In the genomic region with DNA sequence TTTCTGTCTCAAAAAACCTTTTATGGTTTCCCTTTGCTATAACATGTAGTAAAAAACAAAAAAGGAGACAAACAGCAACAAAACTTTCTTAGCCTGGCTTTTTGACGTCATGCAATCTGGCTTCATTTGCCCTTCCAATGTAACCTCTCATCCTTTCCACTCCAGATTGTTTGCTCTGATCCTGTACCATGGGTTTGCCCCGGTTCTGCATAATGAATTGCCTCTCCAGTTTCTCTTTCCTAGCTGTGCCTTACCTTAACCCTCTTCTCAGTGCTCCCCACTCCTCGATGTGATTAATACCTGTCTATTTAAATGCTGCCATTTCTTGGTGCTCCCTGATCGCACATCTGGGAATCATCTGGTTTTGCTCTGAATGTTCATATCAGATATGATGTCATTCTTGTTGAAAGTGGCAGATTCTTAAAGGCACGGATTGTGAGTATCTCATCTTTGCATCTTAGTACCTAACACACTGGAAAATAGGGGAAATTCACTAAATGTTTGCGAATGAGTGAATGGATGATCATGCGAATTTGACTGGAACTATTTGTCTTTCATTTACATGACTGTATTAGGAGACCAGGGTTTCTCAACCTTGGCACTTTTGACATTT, we compare ENCODE assay signal across 15 cellular contexts.
"Had no signal": no experiment of that assay in that cellular context is flagged by ENCODE, and none has a peak within 500 bp of the region (broad histone marks: within the 10 kb centered on the region; RNA-seq: fewer than 3 reads in every experiment).

No MANE protein-coding gene starts in this region.

- H3K36me3 ChIP-seq: neural progenitor cell, right atrium auricular region, transverse colon, WERI-Rb-1 had no signal

- H3K27me3 ChIP-seq: neural progenitor cell, right atrium auricular region, transverse colon had no signal

- H3K27ac Mint-ChIP-seq: activated naive CD4-positive, alpha-beta T cell treated with anti-CD3 and anti-CD28 coated beads, Interleukin-2, amount 50 U/mL, for 72 hours; activated T-cell treated with anti-CD3 and anti-CD28 coated beads, Interleukin-2, amount 50 U/mL, for 72 hours; memory B cell; naive thymus-derived CD4-positive, alpha-beta T cell; neural progenitor cell; progenitor cell of endocrine pancreas had no signal

- H3K4me3 ChIP-seq: neural progenitor cell, right atrium auricular region, transverse colon had no signal

- H3K36me3 Mint-ChIP-seq: activated naive CD4-positive, alpha-beta T cell treated with anti-CD3 and anti-CD28 coated beads, Interleukin-2, amount 50 U/mL, for 72 hours; memory B cell; naive thymus-derived CD4-positive, alpha-beta T cell; neural progenitor cell had no signal

- DNase-seq: activated CD4-positive, alpha-beta T cell treated with anti-CD3 and anti-CD28 coated beads for 1 hour; activated gamma-delta T cell; activated T-cell treated with anti-CD3 and anti-CD28 coated beads, Interleukin-2, amount 50 U/mL, for 72 hours; amniotic stem cell; effector CD4-positive, alpha-beta T cell; naive thymus-derived CD4-positive, alpha-beta T cell; stimulated activated naive CD8-positive, alpha-beta T cell treated with anti-CD3 and anti-CD28 coated beads, Interleukin-15, Interleukin-2, amounts not matched to agents 100 U/mL and 50 U/mL, for 24 hours; substantia nigra; transverse colon; WERI-Rb-1 had no signal

- H3K4me1 ChIP-seq: transverse colon had no signal

- H3K4me1 Mint-ChIP-seq: memory B cell; naive thymus-derived CD4-positive, alpha-beta T cell had no signal

- H3K4me3 Mint-ChIP-seq: activated T-cell treated with anti-CD3 and anti-CD28 coated beads, Interleukin-2, amount 50 U/mL, for 72 hours; memory B cell; naive thymus-derived CD4-positive, alpha-beta T cell; neural progenitor cell had no signal

- H3K9me3 Mint-ChIP-seq: activated T-cell treated with anti-CD3 and anti-CD28 coated beads, Interleukin-2, amount 50 U/mL, for 72 hours; neural progenitor cell had no signal

- H2AFZ ChIP-seq: neural progenitor cell had no signal

- H3K9ac ChIP-seq: neural progenitor cell had no signal

- H3K27ac ChIP-seq: neural progenitor cell, right atrium auricular region, transverse colon, WERI-Rb-1 had no signal

- H3K9me3 ChIP-seq: right atrium auricular region, transverse colon had no signal

- H3K4me2 ChIP-seq: neural progenitor cell had no signal
